1 cellular context compared by ENCODE assay signal in genomic region chr2:236938126-236938525, GRCh38.
TF ChIP-seq lines count a peak whose summit lies in the region.

No MANE protein-coding gene starts in this region.

TF ChIP-seq in HEK293, 187 proteins besides CTCF, POLR2A, EP300 and RAD21 (continued from another document):
- TF ChIP-seq, protein P1, sequence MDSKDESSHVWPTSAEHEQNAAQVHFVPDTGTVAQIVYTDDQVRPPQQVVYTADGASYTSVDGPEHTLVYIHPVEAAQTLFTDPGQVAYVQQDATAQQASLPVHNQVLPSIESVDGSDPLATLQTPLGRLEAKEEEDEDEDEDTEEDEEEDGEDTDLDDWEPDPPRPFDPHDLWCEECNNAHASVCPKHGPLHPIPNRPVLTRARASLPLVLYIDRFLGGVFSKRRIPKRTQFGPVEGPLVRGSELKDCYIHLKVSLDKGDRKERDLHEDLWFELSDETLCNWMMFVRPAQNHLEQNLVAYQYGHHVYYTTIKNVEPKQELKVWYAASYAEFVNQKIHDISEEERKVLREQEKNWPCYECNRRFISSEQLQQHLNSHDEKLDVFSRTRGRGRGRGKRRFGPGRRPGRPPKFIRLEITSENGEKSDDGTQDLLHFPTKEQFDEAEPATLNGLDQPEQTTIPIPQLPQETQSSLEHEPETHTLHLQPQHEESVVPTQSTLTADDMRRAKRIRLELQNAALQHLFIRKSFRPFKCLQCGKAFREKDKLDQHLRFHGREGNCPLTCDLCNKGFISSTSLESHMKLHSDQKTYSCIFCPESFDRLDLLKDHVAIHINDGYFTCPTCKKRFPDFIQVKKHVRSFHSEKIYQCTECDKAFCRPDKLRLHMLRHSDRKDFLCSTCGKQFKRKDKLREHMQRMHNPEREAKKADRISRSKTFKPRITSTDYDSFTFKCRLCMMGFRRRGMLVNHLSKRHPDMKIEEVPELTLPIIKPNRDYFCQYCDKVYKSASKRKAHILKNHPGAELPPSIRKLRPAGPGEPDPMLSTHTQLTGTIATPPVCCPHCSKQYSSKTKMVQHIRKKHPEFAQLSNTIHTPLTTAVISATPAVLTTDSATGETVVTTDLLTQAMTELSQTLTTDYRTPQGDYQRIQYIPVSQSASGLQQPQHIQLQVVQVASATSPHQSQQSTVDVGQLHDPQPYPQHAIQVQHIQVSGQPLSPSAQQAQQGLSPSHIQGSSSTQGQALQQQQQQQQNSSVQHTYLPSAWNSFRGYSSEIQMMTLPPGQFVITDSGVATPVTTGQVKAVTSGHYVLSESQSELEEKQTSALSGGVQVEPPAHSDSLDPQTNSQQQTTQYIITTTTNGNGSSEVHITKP (tag by site-specific recombination; IDR thresholded peaks at IDR 0.05), result no peak
- TF ChIP-seq MEIS1 (CRISPR knock-in tag; IDR thresholded peaks at IDR 0.05; ENCODE audit: borderline replicate concordance), result no peak
TF ChIP-seq in HEK293: peak in this region for 2.
